14 cellular contexts compared by ENCODE assay signal in genomic region chr10:6674282-6674681, GRCh38.
"Had no signal": no experiment of that assay in that cellular context is flagged by ENCODE, and none has a peak within 500 bp of the region (broad histone marks: within the 10 kb centered on the region; RNA-seq: fewer than 3 reads in every experiment).

No MANE protein-coding gene starts in this region.

- ATAC-seq: activated CD8-positive, alpha-beta T cell treated with anti-CD3 and anti-CD28 coated beads for 36 hours; gastrocnemius medialis; heart right ventricle; left ventricle myocardium superior had no signal

- FAIRE-seq: bronchial epithelial cell, kidney had no signal

- DNase-seq: activated CD8-positive, alpha-beta memory T cell treated with anti-CD3 and anti-CD28 coated beads, Interleukin-2, amount 50 U/mL, for 4 hours; activated CD8-positive, alpha-beta T cell treated with anti-CD3 and anti-CD28 coated beads for 36 hours; activated naive CD4-positive, alpha-beta T cell; gastrocnemius medialis; heart right ventricle; kidney; left ventricle myocardium superior; ovary; sigmoid colon; stimulated activated CD4-positive, alpha-beta T cell treated with anti-CD3 and anti-CD28 coated beads, Interleukin-2, amount 100 ng/mL, for 24 hours; stimulated activated naive CD4-positive, alpha-beta T cell; substantia nigra; trophoblast cell had no signal
